1 cellular context compared by ENCODE assay signal in genomic region chrX:47838361-47838760, GRCh38.
TF ChIP-seq lines count a peak whose summit lies in the region.

No MANE protein-coding gene starts in this region.

TF ChIP-seq in HepG2, 621 proteins besides CTCF, POLR2A, EP300 and RAD21:
- TF ChIP-seq MAFK (conservative IDR thresholded peaks at IDR 0.05 in 1 of 2, IDR thresholded peaks at IDR 0.05 in 1 of 2; ENCODE audit: low read length in 2 of 2) (0 out of 4 replicates have a peak, but pooled peaks have one; percentile 4 to 13), ZNF468 (CRISPR knock-in tag; IDR thresholded peaks at IDR 0.05) (no peak)
